Comparison of ENCODE assay signal across 20 cellular contexts in the genomic region with DNA sequence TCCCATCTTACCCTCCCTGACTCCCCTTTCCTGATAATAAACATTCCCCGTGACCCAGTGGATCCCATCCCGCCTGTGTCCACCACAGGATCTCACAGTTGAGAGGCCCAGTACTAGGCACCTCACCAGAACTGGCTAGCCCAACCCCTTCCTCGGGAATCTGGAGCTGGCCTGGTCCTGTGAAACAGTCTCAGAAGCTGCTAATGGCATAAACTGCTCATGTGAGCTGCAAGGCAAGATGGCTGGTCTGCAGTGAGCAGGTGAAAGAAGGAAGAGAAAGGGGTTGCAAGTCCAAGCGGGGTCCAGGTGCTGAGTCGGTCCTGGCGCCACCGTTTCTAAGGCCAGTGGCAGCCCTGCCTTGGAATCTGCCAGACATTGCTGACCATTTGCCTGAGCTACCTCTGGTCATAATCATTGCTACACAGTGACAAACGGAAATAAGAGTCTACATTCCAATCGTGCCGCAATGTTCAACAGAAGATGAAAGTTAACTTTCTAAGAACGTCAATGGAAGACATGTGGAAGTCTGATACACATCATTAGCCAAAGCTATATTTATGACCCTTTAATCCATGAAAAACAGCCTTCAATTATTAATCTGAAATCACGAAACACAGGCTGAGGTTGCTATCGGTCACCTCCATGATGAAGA. TPM values are rescaled to one million over a fixed set of nuclear protein-coding genes. Genes with fewer than 3 reads are reported as not detected.
"Had no signal": no experiment of that assay in that cellular context is flagged by ENCODE, and none has a peak within 500 bp of the region (broad histone marks: within the 10 kb centered on the region; RNA-seq: fewer than 3 reads in every experiment).

No MANE protein-coding gene starts in this region.

- H3K4me2 ChIP-seq: neural progenitor cell had no signal

- ATAC-seq: naive thymus-derived CD8-positive, alpha-beta T cell; T-cell had no signal

- H3K9ac ChIP-seq: neural progenitor cell had no signal

- H3K9me3 ChIP-seq: adrenal gland, ascending aorta, left ventricle myocardium inferior, spleen, tibial artery had no signal

- H3K36me3 ChIP-seq: adrenal gland, ascending aorta, brain microvascular endothelial cell, left ventricle myocardium inferior, neural progenitor cell, spleen, tibial artery, WERI-Rb-1 had no signal

- H3K4me3 ChIP-seq: adrenal gland, ascending aorta, left ventricle myocardium inferior, neural progenitor cell, spleen, tibial artery had no signal

- DNase-seq: activated CD4-positive, CD25-positive, alpha-beta regulatory T cell treated with anti-CD3 and anti-CD28 coated beads, Interleukin-2, amount 50 U/mL, for 72 hours; activated gamma-delta T cell treated with Interleukin-2 at 50 U/mL for 16 hours; activated T-cell treated with anti-CD3 and anti-CD28 coated beads, Interleukin-2, amount 50 U/mL, for 1 hour; adrenal gland; brain microvascular endothelial cell; caudate nucleus; effector CD4-positive, alpha-beta T cell; foreskin melanocyte; head of caudate nucleus; left ventricle myocardium inferior; naive thymus-derived CD8-positive, alpha-beta T cell; spleen; stimulated activated CD4-positive, alpha-beta T cell treated with anti-CD3 and anti-CD28 coated beads, Interleukin-4, amount 100 ng/mL, for 1 hour; stimulated activated naive CD4-positive, alpha-beta T cell treated with Interleukin-2 at 50 U/mL for 16 hours; T-cell; tibial artery; WERI-Rb-1 had no signal

- H3K27me3 ChIP-seq: adrenal gland, ascending aorta, brain microvascular endothelial cell, neural progenitor cell, spleen, tibial artery had no signal

- FAIRE-seq: keratinocyte had no signal

- H3K27ac ChIP-seq: adrenal gland, ascending aorta, brain microvascular endothelial cell, left ventricle myocardium inferior, neural progenitor cell, spleen, tibial artery, WERI-Rb-1 had no signal

- H3K4me1 ChIP-seq: adrenal gland, ascending aorta, left ventricle myocardium inferior, neural progenitor cell, spleen, tibial artery had no signal

- H2AFZ ChIP-seq: neural progenitor cell had no signal

RNA-seq across cellular contexts. Expression of gene DNAH5, which starts 33.7 kb away (rescaled TPM):
- total RNA-seq: naive thymus-derived CD8-positive, alpha-beta T cell had no signal
- polyA plus RNA-seq: naive thymus-derived CD8-positive, alpha-beta T cell had no signal
